In the genomic region with DNA sequence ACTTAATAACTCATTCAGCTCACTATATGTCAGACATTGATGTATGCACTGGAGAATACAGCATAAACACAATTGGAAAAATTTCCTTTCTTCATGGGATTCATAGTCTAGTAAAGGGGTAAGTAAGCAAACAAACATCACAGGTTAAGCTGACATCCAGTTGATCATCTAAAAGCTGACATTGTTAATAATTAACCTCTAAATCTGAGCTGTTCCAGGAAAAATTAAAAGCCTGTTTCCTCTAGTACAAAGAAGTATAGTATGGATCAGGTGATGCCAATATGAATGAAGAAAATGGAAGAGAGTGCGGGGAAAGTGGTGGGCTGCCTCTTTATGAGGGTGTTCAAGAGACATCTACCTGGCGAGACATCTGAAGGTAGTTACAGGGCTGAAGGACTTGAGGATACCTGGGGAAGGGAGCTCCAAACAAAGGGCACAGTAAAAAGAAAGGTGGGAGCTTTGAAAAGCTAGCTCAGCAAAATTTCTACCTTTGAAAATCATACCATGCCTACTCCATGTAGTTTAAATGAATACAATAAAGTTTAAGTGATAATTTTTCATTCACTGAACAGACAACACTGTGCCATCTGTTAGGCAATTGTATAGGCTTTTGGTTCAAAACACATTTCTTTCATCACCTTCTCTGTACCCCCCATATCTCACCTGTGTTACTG, we compare ENCODE assay signal across 29 cellular contexts.
"Had no signal": no experiment of that assay in that cellular context is flagged by ENCODE, and none has a peak within 500 bp of the region (broad histone marks: within the 10 kb centered on the region; RNA-seq: fewer than 3 reads in every experiment).

No MANE protein-coding gene starts in this region.

- H3K27me3 Mint-ChIP-seq: activated CD4-positive, alpha-beta T cell treated with anti-CD3 and anti-CD28 coated beads for 36 hours; activated CD4-positive, alpha-beta T cell treated with anti-CD3 and anti-CD28 coated beads, Interleukin-2, amount 10 ng/mL, durations not matched to agents 7 days and 5 days; activated naive CD8-positive, alpha-beta T cell treated with anti-CD3 and anti-CD28 coated beads, Interleukin-2, amount 10 ng/mL, durations not matched to agents 7 days and 5 days; activated T-helper 17 cell treated with anti-CD3 and anti-CD28 coated beads, Interleukin-2, amount 50 U/mL, for 72 hours; central memory CD8-positive, alpha-beta T cell had no signal

- H3K36me3 Mint-ChIP-seq: activated naive CD8-positive, alpha-beta T cell treated with anti-CD3 and anti-CD28 coated beads, Interleukin-2, amount 10 ng/mL, durations not matched to agents 7 days and 5 days; WTC11 had no signal

- H3K4me3 Mint-ChIP-seq: activated CD4-positive, alpha-beta T cell treated with anti-CD3 and anti-CD28 coated beads for 36 hours; activated CD4-positive, alpha-beta T cell treated with anti-CD3 and anti-CD28 coated beads, Interleukin-2, amount 10 ng/mL, durations not matched to agents 7 days and 5 days; activated CD8-positive, alpha-beta T cell treated with anti-CD3 and anti-CD28 coated beads, Interleukin-2, amount 10 ng/mL, durations not matched to agents 7 days and 5 days; activated naive CD8-positive, alpha-beta T cell treated with anti-CD3 and anti-CD28 coated beads, Interleukin-2, amount 10 ng/mL, durations not matched to agents 7 days and 5 days; activated T-helper 17 cell treated with anti-CD3 and anti-CD28 coated beads, Interleukin-2, amount 50 U/mL, for 72 hours; central memory CD8-positive, alpha-beta T cell; T-helper 1 cell treated with Interleukin-12 subunit alpha and Interleukin-12 subunit beta and Interleukin-4 antibody, amounts not matched to agents 30 μg/mL and 1 μg/mL, for 36 hours; T-helper 2 cell treated with Interferon-gamma antibody and Interleukin-4, amounts not matched to agents 5 μg/mL and 100 μg/mL, for 36 hours; WTC11 had no signal

- DNase-seq: activated CD4-positive, alpha-beta T cell treated with anti-CD3 and anti-CD28 coated beads for 36 hours; activated CD4-positive, alpha-beta T cell treated with anti-CD3 and anti-CD28 coated beads, Interleukin-2, amount 10 ng/mL, durations not matched to agents 7 days and 5 days; activated CD4-positive, alpha-beta T cell treated with anti-CD3 and anti-CD28 coated beads, Interleukin-2, amount 50 U/mL, for 48 hours; activated CD8-positive, alpha-beta T cell treated with anti-CD3 and anti-CD28 coated beads, Interleukin-2, amount 10 ng/mL, durations not matched to agents 7 days and 5 days; activated effector memory CD4-positive, alpha-beta T cell treated with anti-CD3 and anti-CD28 coated beads, Interleukin-2, amount 50 U/mL, for 16 hours; activated naive CD4-positive, alpha-beta T cell; activated naive CD4-positive, alpha-beta T cell treated with anti-CD3 and anti-CD28 coated beads, Interleukin-2, amount 50 U/mL, for 16 hours; activated naive CD8-positive, alpha-beta T cell treated with anti-CD3 and anti-CD28 coated beads, Interleukin-2, amount 10 ng/mL, durations not matched to agents 7 days and 5 days; activated T-cell treated with anti-CD3 and anti-CD28 coated beads, Interleukin-2, amount 50 U/mL, for 48 hours; amygdala; MM.1S; NCI-H1092 treated with DMSO at 0.1 percent for 48 hours; NCI-H146; NCI-H187; NCI-H2029 treated with DMSO at 0.1 percent for 48 hours; NCI-H446; NCI-H526 treated with DMSO at 0.1 percent for 48 hours; NK-92 treated with Interleukin-12 subunit alpha and Interleukin-12 subunit beta, amount 100 ng/mL, for 24 hours; PC-3; Peyer's patch; RPMI8226; SHP77 treated with DMSO at 0.1 percent for 48 hours; SK-N-SH had no signal

- H3K4me1 Mint-ChIP-seq: activated CD4-positive, alpha-beta T cell treated with anti-CD3 and anti-CD28 coated beads for 36 hours; activated CD4-positive, alpha-beta T cell treated with anti-CD3 and anti-CD28 coated beads, Interleukin-2, amount 10 ng/mL, durations not matched to agents 7 days and 5 days; activated naive CD8-positive, alpha-beta T cell treated with anti-CD3 and anti-CD28 coated beads, Interleukin-2, amount 10 ng/mL, durations not matched to agents 7 days and 5 days; activated T-helper 17 cell treated with anti-CD3 and anti-CD28 coated beads, Interleukin-2, amount 50 U/mL, for 72 hours; central memory CD8-positive, alpha-beta T cell; WTC11 had no signal

- ATAC-seq: activated CD4-positive, alpha-beta T cell treated with anti-CD3 and anti-CD28 coated beads for 36 hours; activated CD4-positive, CD25-positive, alpha-beta regulatory T cell treated with anti-CD3 and anti-CD28 coated beads, Interleukin-2, amount 50 U/mL, for 24 hours; activated CD8-positive, alpha-beta T cell treated with anti-CD3 and anti-CD28 coated beads, Interleukin-2, amount 10 ng/mL, durations not matched to agents 7 days and 5 days; activated T-helper 17 cell treated with anti-CD3 and anti-CD28 coated beads, Interleukin-2, amount 50 U/mL, for 72 hours; PC-3; WTC11 had no signal

- H3K27ac Mint-ChIP-seq: activated CD4-positive, alpha-beta T cell treated with anti-CD3 and anti-CD28 coated beads for 36 hours; activated CD4-positive, alpha-beta T cell treated with anti-CD3 and anti-CD28 coated beads, Interleukin-2, amount 10 ng/mL, durations not matched to agents 7 days and 5 days; activated CD8-positive, alpha-beta T cell treated with anti-CD3 and anti-CD28 coated beads, Interleukin-2, amount 10 ng/mL, durations not matched to agents 7 days and 5 days; activated naive CD8-positive, alpha-beta T cell treated with anti-CD3 and anti-CD28 coated beads, Interleukin-2, amount 10 ng/mL, durations not matched to agents 7 days and 5 days; activated T-helper 17 cell treated with anti-CD3 and anti-CD28 coated beads, Interleukin-2, amount 50 U/mL, for 72 hours; T-helper 1 cell treated with Interleukin-12 subunit alpha and Interleukin-12 subunit beta and Interleukin-4 antibody, amounts not matched to agents 30 μg/mL and 1 μg/mL, for 36 hours; T-helper 2 cell treated with Interferon-gamma antibody and Interleukin-4, amounts not matched to agents 5 μg/mL and 100 μg/mL, for 36 hours; WTC11 had no signal

- H3K9me3 Mint-ChIP-seq: activated CD4-positive, alpha-beta T cell treated with anti-CD3 and anti-CD28 coated beads, Interleukin-2, amount 10 ng/mL, durations not matched to agents 7 days and 5 days; activated naive CD8-positive, alpha-beta T cell treated with anti-CD3 and anti-CD28 coated beads, Interleukin-2, amount 10 ng/mL, durations not matched to agents 7 days and 5 days had no signal
